In the genomic region with DNA sequence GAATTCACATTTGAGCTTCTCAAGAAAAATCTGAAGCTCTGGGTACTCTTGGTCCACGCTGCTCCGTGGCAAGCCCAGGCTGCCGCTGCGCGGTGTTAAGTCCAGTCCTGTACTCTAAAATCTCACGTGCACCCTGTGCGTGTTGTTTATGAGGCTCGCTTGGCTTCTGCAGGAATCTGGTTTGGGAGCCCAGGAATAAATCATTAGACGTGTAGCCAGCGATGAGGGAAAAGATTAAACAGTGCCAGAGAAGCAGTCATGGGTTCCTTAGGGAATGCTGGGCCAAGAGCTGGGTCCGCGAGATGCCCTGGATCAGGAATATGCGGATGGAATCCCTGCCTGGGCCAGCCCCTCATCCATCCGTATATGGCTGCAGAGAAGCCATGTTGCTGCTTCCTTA, we compare ENCODE assay signal across 17 cellular contexts.
DNase-seq lines count a peak whose midpoint lies in the region; ATAC-seq and TF ChIP-seq lines count a peak whose summit lies in the region.
"Had no signal": no experiment of that assay in that cellular context is flagged by ENCODE, and none has a peak within 500 bp of the region (broad histone marks: within the 10 kb centered on the region; RNA-seq: fewer than 3 reads in every experiment).

No MANE protein-coding gene starts in this region.

- H2BK5ac ChIP-seq in mesenchymal stem cell (ENCODE audit: low read depth, low read length, poor library complexity, severe bottlenecking), result no peak overlapping the region

- H3K4me3 ChIP-seq in ascending aorta (no peak overlapping the region), right cardiac atrium (ENCODE audit: low read length) (no peak overlapping the region), stomach (no peak overlapping the region), mesenchymal stem cell (ENCODE audit: insufficient read depth in 1 of 2, low read depth in 1 of 2, low read length in 2 of 2) (no peak overlapping the region)
- H3K4me3 ChIP-seq: ovary had no signal

- no peak overlapping the region for H3K4me2 ChIP-seq in mesenchymal stem cell (ENCODE audit: low read length, poor library complexity, severe bottlenecking)

- H3K36me3 ChIP-seq in ascending aorta (no peaks in the 10 kb centered on the region), stomach (no peaks in the 10 kb centered on the region), mesenchymal stem cell (ENCODE audit: control insufficient read depth in 1 of 2, insufficient read depth in 2 of 2, low read depth in 1 of 2, low read length in 2 of 2) (no peaks in the 10 kb centered on the region)
- H3K36me3 ChIP-seq: ovary had no signal

- TF ChIP-seq POLR2A in stomach (IDR thresholded peaks at IDR 0.05), result no peak

- H2BK120ac ChIP-seq in mesenchymal stem cell (ENCODE audit: low read depth, low read length), result no peak overlapping the region

- intact Hi-C loops in ascending aorta (cut with DNase I), result no loop called here
- intact Hi-C loops in right cardiac atrium (cut with DNase I), result no loop called here
- intact Hi-C loops in stomach (cut with DNase I; ENCODE audit: low total_unique reads), result no loop called here

- H3K14ac ChIP-seq in mesenchymal stem cell (ENCODE audit: low read length in 2 of 2), result no peak overlapping the region

- H3K9me3 ChIP-seq in ascending aorta (no peaks in the 10 kb centered on the region), right cardiac atrium (ENCODE audit: control insufficient read depth, low read length) (no peaks in the 10 kb centered on the region), stomach (no peaks in the 10 kb centered on the region), mesenchymal stem cell (ENCODE audit: control insufficient read depth, low read length) (no peaks in the 10 kb centered on the region)
- H3K9me3 ChIP-seq: ovary had no signal

- ATAC-seq in right cardiac atrium (peak in 1 of 2 donors; percentile 66), GM19023 (IDR thresholded peaks at IDR 0.05; ENCODE audit: unreplicated experiment) (no peak)
- ATAC-seq: activated CD8-positive, alpha-beta memory T cell treated with anti-CD3 and anti-CD28 coated beads, Interleukin-2, amount 10 ng/mL, durations not matched to agents 7 days and 5 days; stimulated activated naive CD8-positive, alpha-beta T cell treated with anti-CD3 and anti-CD28 coated beads, Interleukin-15, Interleukin-2, amounts not matched to agents 100 U/mL and 50 U/mL, for 24 hours had no signal

- H4K91ac ChIP-seq in mesenchymal stem cell (ENCODE audit: low read length), result no peak overlapping the region

- H2BK12ac ChIP-seq in mesenchymal stem cell (ENCODE audit: low read length in 2 of 2), result no peak overlapping the region

- H3K9ac ChIP-seq in mesenchymal stem cell (ENCODE audit: low read length), result no peak overlapping the region

- TF ChIP-seq CTCF in ascending aorta (IDR thresholded peaks at IDR 0.05) (no peak), stomach (IDR thresholded peaks at IDR 0.05) (no peak)

- no peaks in the 10 kb centered on the region for H3K79me1 ChIP-seq in mesenchymal stem cell (replicated peaks; ENCODE audit: low read length, poor library complexity, severe bottlenecking)

- H2AK5ac ChIP-seq in mesenchymal stem cell (ENCODE audit: low read length, severe bottlenecking), result no peak overlapping the region

- WGBS in right cardiac atrium, result 51% methylated on average over 14 of the region's 14 CpGs
- WGBS in stomach, 5 donors, result 42 to 69% (median 64%) methylated on average over 14 of the region's 14 CpGs
- WGBS in mesenchymal stem cell, result 88% methylated on average over 14 of the region's 14 CpGs

- no peak overlapping the region for H4K8ac ChIP-seq in mesenchymal stem cell (ENCODE audit: low read length)

- no peak overlapping the region for H3K27ac ChIP-seq in ascending aorta
- no peak overlapping the region for H3K27ac ChIP-seq in right cardiac atrium (ENCODE audit: low read length)
- peak overlapping the region in 4 of 5 donors; percentile 32 to 86 (median 66) for H3K27ac ChIP-seq in stomach
- no peak overlapping the region for H3K27ac ChIP-seq in mesenchymal stem cell (ENCODE audit: low read length, poor library complexity, severe bottlenecking)
- H3K27ac ChIP-seq: ovary had no signal

- DNase-seq in GM03348 (ENCODE audit: low spot score) (peak; percentile 39), ascending aorta (ENCODE audit: low spot score in 2 of 2) (peak; percentile 39 to 76), right cardiac atrium (peak in 2 of 3 donors; percentile 78 to 80), stomach (no peak), mesenchymal stem cell (no peak), DMS53 treated with DMSO at 0.1 percent for 48 hours (lab: John Stamatoyannopoulos, UW; ENCODE audit: unreplicated experiment) (no peak)
- DNase-seq in stimulated activated CD8-positive, alpha-beta memory T cell treated with anti-CD3 and anti-CD28 coated beads, Interleukin-4, amount 100 ng/mL, for 48 hours, result no peak
- DNase-seq: activated CD4-positive, CD25-positive, alpha-beta regulatory T cell treated with anti-CD3 and anti-CD28 coated beads, Interleukin-2, amount 50 U/mL, for 72 hours; activated CD8-positive, alpha-beta memory T cell treated with anti-CD3 and anti-CD28 coated beads, Interleukin-2, amount 10 ng/mL, durations not matched to agents 7 days and 5 days; activated gamma-delta T cell; dermis blood vessel endothelial cell; hippocampal formation; NCI-H1694; stimulated activated naive CD8-positive, alpha-beta T cell treated with anti-CD3 and anti-CD28 coated beads, Interleukin-15, Interleukin-2, amounts not matched to agents 100 U/mL and 50 U/mL, for 24 hours; T-helper 2 cell had no signal

- TF ChIP-seq EP300 in stomach (IDR thresholded peaks at IDR 0.05), result no peak

- H2AFZ ChIP-seq in mesenchymal stem cell (ENCODE audit: low read depth, low read length), result no peak overlapping the region

- H2BK15ac ChIP-seq in mesenchymal stem cell (ENCODE audit: low read depth, poor library complexity, severe bottlenecking), result no peak overlapping the region

- H3K23ac ChIP-seq in mesenchymal stem cell (ENCODE audit: low read length in 2 of 2), result no peak overlapping the region

- no peak overlapping the region for H3K18ac ChIP-seq in mesenchymal stem cell (ENCODE audit: low read depth in 1 of 2, low read length in 2 of 2)

- no peaks in the 10 kb centered on the region for H3K27me3 ChIP-seq in ascending aorta
- H3K27me3 ChIP-seq in right cardiac atrium (ENCODE audit: control insufficient read depth, insufficient read depth), result no peaks in the 10 kb centered on the region
- H3K27me3 ChIP-seq in stomach, result peaks cover 0 to 3% (median 0%) of the 10 kb centered on the region in 3 donors
- H3K27me3 ChIP-seq in mesenchymal stem cell (ENCODE audit: control insufficient read depth in 1 of 2, insufficient read depth in 1 of 2, low read length in 2 of 2), result peaks cover 47 to 57% of the 10 kb centered on the region in 2 experiments
- H3K27me3 ChIP-seq: ovary had no signal

- H3K4me1 ChIP-seq in ascending aorta, result peaks cover 0 to 17% of the 10 kb centered on the region in 2 donors
- peaks cover 4% of the 10 kb centered on the region for H3K4me1 ChIP-seq in right cardiac atrium (ENCODE audit: control insufficient read depth, insufficient read depth, low read length)
- H3K4me1 ChIP-seq in stomach, result peaks cover 0 to 57% (median 20%) of the 10 kb centered on the region in 4 donors
- H3K4me1 ChIP-seq in mesenchymal stem cell (ENCODE audit: control insufficient read depth, insufficient read depth, low read depth, low read length), result peaks cover 4% of the 10 kb centered on the region

- H3K4ac ChIP-seq in mesenchymal stem cell (ENCODE audit: low read depth in 1 of 2, low read length in 2 of 2), result no peak overlapping the region

Comparison
In these comparisons a context has a peak if more than half of its experiments do, and no peak if none do; other contexts are left out.
1. DNase-seq: peak in GM03348 (single experiment), ascending aorta (2 of 2) and right cardiac atrium (2 of 3); none in stomach (single experiment), mesenchymal stem cell (single experiment), stimulated activated CD8-positive, alpha-beta memory T cell treated with anti-CD3 and anti-CD28 coated beads, Interleukin-4, amount 100 ng/mL, for 48 hours (single experiment) and DMS53 treated with DMSO at 0.1 percent for 48 hours (single experiment).
2. H3K27ac ChIP-seq: peak in stomach (4 of 5); none in ascending aorta (0 of 2), right cardiac atrium (single experiment) and mesenchymal stem cell (single experiment).